Comparison of ENCODE assay signal across 9 cellular contexts in the genomic region with DNA sequence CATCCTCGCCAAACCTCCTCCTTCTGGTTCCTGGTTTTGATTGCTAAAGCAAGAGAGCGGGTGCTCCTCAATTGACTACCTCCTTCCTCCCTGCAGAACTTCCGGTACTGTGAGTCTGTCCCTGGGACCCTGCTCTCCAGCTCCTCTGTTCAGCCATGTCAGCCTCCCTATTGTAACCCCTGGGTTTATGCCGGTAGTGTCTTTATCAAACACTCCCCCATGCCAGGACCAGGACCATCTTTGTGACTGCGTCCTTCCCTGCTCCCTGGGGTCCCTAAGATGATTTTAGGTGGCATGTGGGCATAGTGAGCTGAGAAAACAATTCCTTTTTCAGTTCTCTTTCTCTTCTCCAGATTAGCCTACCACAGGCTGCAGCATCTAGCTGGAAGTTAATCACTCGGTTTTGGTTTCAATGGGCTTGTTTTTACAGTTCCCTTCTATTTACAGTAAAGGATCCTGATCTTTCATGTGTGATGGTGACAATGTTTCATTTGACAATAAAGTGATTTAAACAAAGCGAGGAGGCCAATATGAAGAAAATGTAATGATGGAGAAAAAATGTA. TPM values are rescaled to one million over a fixed set of nuclear protein-coding genes. Genes with fewer than 3 reads are reported as not detected.
A peak's percentile ranks its signal among the peaks of the same experiment; 100 is the strongest.
DNase-seq lines count a peak whose midpoint lies in the region; ATAC-seq, FAIRE-seq and TF ChIP-seq lines count a peak whose summit lies in the region.
"Had no signal": no experiment of that assay in that cellular context is flagged by ENCODE, and none has a peak within 500 bp of the region (broad histone marks: within the 10 kb centered on the region; RNA-seq: fewer than 3 reads in every experiment).

No MANE protein-coding gene starts in this region.

- peak; percentile 50 to 56 for DNase-seq in AML-193 (lab: John Stamatoyannopoulos, UW)
- no peak for DNase-seq in K562 (ENCODE audit: extremely low read depth in 1 of 4, low spot score in 3 of 4)
- no peak for DNase-seq in posterior vena cava (ENCODE audit: low spot score)
- DNase-seq in omental fat pad (ENCODE audit: low spot score): no peak
- DNase-seq in T-helper 2 cell treated with Interferon-gamma antibody and Interleukin-4, amounts not matched to agents 5 μg/mL and 100 μg/mL, for 36 hours (ENCODE audit: low spot score): no peak
- DNase-seq in HuH-7.5 (ENCODE audit: low spot score): no peak
- DNase-seq: central memory CD4-positive, alpha-beta T cell had no signal

- H3K4me1 Mint-ChIP-seq in T-helper 2 cell treated with Interferon-gamma antibody and Interleukin-4, amounts not matched to agents 5 μg/mL and 100 μg/mL, for 36 hours (ENCODE audit: low read depth): peaks cover 25% of the 10 kb centered on the region

- no peaks in the 10 kb centered on the region for H3K9me1 ChIP-seq in K562 (ENCODE audit: control insufficient read depth, insufficient read depth, low read length)

- intact Hi-C loops in K562 (cut with micrococcal nuclease) (no loop called here), posterior vena cava (cut with DNase I) (no loop called here)

- no peaks in the 10 kb centered on the region for H3K9me3 ChIP-seq in K562 (replicated peaks; ENCODE audit: control insufficient read depth, insufficient read depth, low read depth, low read length)

- no peak for TF ChIP-seq POLR2A in K562 (conservative IDR thresholded peaks at IDR 0.05)

- peaks cover 15% of the 10 kb centered on the region for H3K36me3 Mint-ChIP-seq in T-helper 2 cell treated with Interferon-gamma antibody and Interleukin-4, amounts not matched to agents 5 μg/mL and 100 μg/mL, for 36 hours (ENCODE audit: low read depth)

- TF ChIP-seq EP300 in K562 (IDR thresholded peaks at IDR 0.05; ENCODE audit: low read length): no peak

- WGBS in K562 (ENCODE audit: insufficient coverage, low coverage, missing lambda C conversion rate): 38% methylated on average over 7 of the region's 7 CpGs

- H2AFZ ChIP-seq in K562 (ENCODE audit: low read depth, low read length): peak overlapping the region; percentile 60; the same call in 1 of the 2 replicates

- H3K9ac ChIP-seq in K562 (ENCODE audit: insufficient read depth in 1 of 2, low read depth in 2 of 2, low read length in 2 of 2): no peak overlapping the region

- H3K4me2 ChIP-seq in K562 (ENCODE audit: insufficient read depth, low read length): no peak overlapping the region

- no peak overlapping the region for H3K4me3 ChIP-seq in K562

- H3K27me3 ChIP-seq in K562 (ENCODE audit: control insufficient read depth in 2 of 2, insufficient read depth in 2 of 2, low read length in 2 of 2): peaks cover 4 to 24% of the 10 kb centered on the region in 2 experiments; a peak in 4 of 5 replicates

- no peaks in the 10 kb centered on the region for H3K4me1 ChIP-seq in K562 (replicated peaks in 1 of 2; ENCODE audit: control insufficient read depth in 2 of 2, insufficient read depth in 2 of 2, low read length in 2 of 2)

- FAIRE-seq in K562 (lab: Jason Lieb, UNC): no peak

- ATAC-seq in GM18867 (IDR thresholded peaks at IDR 0.05; ENCODE audit: unreplicated experiment): peak; percentile 31
- ATAC-seq in HG03196 (IDR thresholded peaks at IDR 0.05; ENCODE audit: unreplicated experiment): peak; percentile 28
- no peak for ATAC-seq in K562
- no peak for ATAC-seq in omental fat pad (ENCODE audit: low FRiP score)

- H3K4me3 Mint-ChIP-seq in T-helper 2 cell treated with Interferon-gamma antibody and Interleukin-4, amounts not matched to agents 5 μg/mL and 100 μg/mL, for 36 hours: no peak overlapping the region

- in situ Hi-C loops in K562 (cut with MboI): loop anchor here (5.0 kb wide), 1 partner anchor 142 kb away; no protein-coding TSS in a partner anchor

- POLR2A ChIA-PET in K562 (lab: Yijun Ruan, JAX): interaction anchor here (1.8 kb wide), 1 partner anchor 75 kb away, joined by 3 read pairs; no protein-coding TSS in a partner anchor

- TF ChIP-seq CTCF in K562 (IDR thresholded peaks at IDR 0.05 in 2 of 3, conservative IDR thresholded peaks at IDR 0.05 in 1 of 3; ENCODE audit: insufficient read depth in 2 of 3, low read depth in 1 of 3, low read length in 3 of 3) (no peak), omental fat pad (IDR thresholded peaks at IDR 0.05) (no peak)

- H3K27me3 Mint-ChIP-seq in T-helper 2 cell treated with Interferon-gamma antibody and Interleukin-4, amounts not matched to agents 5 μg/mL and 100 μg/mL, for 36 hours (ENCODE audit: low read depth): no peaks in the 10 kb centered on the region

- H3K27ac ChIP-seq in K562 (ENCODE audit: extremely low read depth, low read depth, low read length): no peak overlapping the region

- no peaks in the 10 kb centered on the region for H3K79me2 ChIP-seq in K562 (ENCODE audit: control insufficient read depth, insufficient read depth, low read length)

- CTCF ChIA-PET in K562 (lab: Yijun Ruan, JAX; ENCODE audit: low intra/inter-chr PET ratio): no interaction called here

- no TSS peak for BruUV-seq in K562 (replicated peaks; lab: Mats Ljungman, UMichigan)

- TF ChIP-seq RAD21 in K562 (CRISPR knock-in tag; conservative IDR thresholded peaks at IDR 0.05 in 1 of 2, IDR thresholded peaks at IDR 0.05 in 1 of 2): no peak

- no peaks in the 10 kb centered on the region for H3K36me3 ChIP-seq in K562 (ENCODE audit: control insufficient read depth, insufficient read depth, low read length)

- H4K20me1 ChIP-seq in K562 (replicated peaks; ENCODE audit: control insufficient read depth, insufficient read depth, low read length): no peaks in the 10 kb centered on the region

- H3K27ac Mint-ChIP-seq in T-helper 2 cell treated with Interferon-gamma antibody and Interleukin-4, amounts not matched to agents 5 μg/mL and 100 μg/mL, for 36 hours: no peak overlapping the region

- H3K9me3 Mint-ChIP-seq in T-helper 2 cell treated with Interferon-gamma antibody and Interleukin-4, amounts not matched to agents 5 μg/mL and 100 μg/mL, for 36 hours: peaks cover 16% of the 10 kb centered on the region

TF ChIP-seq in K562, 482 proteins besides CTCF, POLR2A, EP300 and RAD21 (continues in another document):
- TF ChIP-seq, protein P1, sequence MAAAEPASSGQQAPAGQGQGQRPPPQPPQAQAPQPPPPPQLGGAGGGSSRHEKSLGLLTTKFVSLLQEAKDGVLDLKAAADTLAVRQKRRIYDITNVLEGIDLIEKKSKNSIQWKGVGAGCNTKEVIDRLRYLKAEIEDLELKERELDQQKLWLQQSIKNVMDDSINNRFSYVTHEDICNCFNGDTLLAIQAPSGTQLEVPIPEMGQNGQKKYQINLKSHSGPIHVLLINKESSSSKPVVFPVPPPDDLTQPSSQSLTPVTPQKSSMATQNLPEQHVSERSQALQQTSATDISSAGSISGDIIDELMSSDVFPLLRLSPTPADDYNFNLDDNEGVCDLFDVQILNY (CRISPR knock-in tag; IDR thresholded peaks at IDR 0.05): no peak
- no peak for TF ChIP-seq ZNF184 (CRISPR knock-in tag; IDR thresholded peaks at IDR 0.05)

RNA-seq across cellular contexts. Expression of a gene that starts 27.7 kb away (rescaled TPM):
- total RNA-seq in K562 (2011; cell fraction: chromatin; rRNA removed; ENCODE audit: low replicate concordance): 1.4 and 2.4 TPM in 2 replicates
- 2.1 and 2.3 TPM in 2 replicates for total RNA-seq in K562 (2011; cell fraction: nucleolus; rRNA removed)
- 1.6 and 2.1 TPM in 2 replicates for total RNA-seq in K562 (2011; cell fraction: nucleoplasm; rRNA removed)
- total RNA-seq in K562 (2014; rRNA removed): 0.14 and 0.33 TPM in 2 replicates
- 0.22 TPM in 2 replicates for total RNA-seq in K562 (2014; rRNA removed; fragmentation: Illumina TruSeq; extraction: Trizol)
- 0.11 and 0.19 TPM in 2 replicates for total RNA-seq in K562 (2015; rRNA removed; fragmentation: Illumina TruSeq; extraction: Trizol)
- total RNA-seq in K562 (2021): 0.29 and 0.51 TPM in 2 replicates
- 0.21 and 0.46 TPM in 2 replicates for polyA plus RNA-seq in K562 (2011; rRNA removed)
- polyA plus RNA-seq in K562 (2011; cell fraction: cytosol; rRNA removed): 0.15 and 0.58 TPM in 2 replicates
- polyA plus RNA-seq in K562 (2011; cell fraction: nucleus; rRNA removed): 0.27 and 0.67 TPM in 2 replicates
- polyA plus RNA-seq in K562 (2012): 0.42 and 3.6 TPM in 2 replicates
- polyA plus RNA-seq in K562 (2014; fragmentation: Illumina TruSeq; extraction: Trizol): 0.34 and 0.46 TPM in 2 replicates
- under 1 TPM in 1 of 2 experiments, not detected in 1; 0.04 TPM for polyA plus RNA-seq in K562 (2014; fragmentation: Nextera tagmentation; extraction: Ambion mirVana)
- 0.15 and 0.62 TPM in 2 replicates for polyA plus RNA-seq in K562 (2014; rRNA removed)
- 0.63 and 0.74 TPM in 2 replicates for polyA minus RNA-seq in K562 (2011; rRNA and poly(A)+ RNA removed)
- 0.38 TPM in 1 of 2 replicates, not detected in the other for polyA minus RNA-seq in K562 (2011; cell fraction: cytosol; rRNA and poly(A)+ RNA removed)
- polyA minus RNA-seq in K562 (2011; cell fraction: nucleus; rRNA and poly(A)+ RNA removed): 0.44 and 0.94 TPM in 2 replicates
- under 1 TPM; 0.24 to 0.56 TPM for total RNA-seq in posterior vena cava
- 1 to 10 TPM in 1 of 4 donors, under 1 TPM in 2, not detected in 1; 0.19 to 1.3 (median 0.25) TPM for total RNA-seq in omental fat pad

Comparison
In these comparisons a context has a peak if more than half of its experiments do, and no peak if none do; other contexts are left out.
1. DNase-seq: peak in AML-193 (2 of 2); none in K562 (0 of 4), posterior vena cava (single experiment), omental fat pad (single experiment), T-helper 2 cell treated with Interferon-gamma antibody and Interleukin-4, amounts not matched to agents 5 μg/mL and 100 μg/mL, for 36 hours (single experiment) and HuH-7.5 (single experiment).
2. ATAC-seq: peak in GM18867 (single experiment) and HG03196 (single experiment); none in K562 (single experiment) and omental fat pad (single experiment).